ENCODE assay signal across 20 cellular contexts in genomic region chr6:83735461-83735860, GRCh38. TPM values are rescaled to one million over a fixed set of nuclear protein-coding genes. Genes with fewer than 3 reads are reported as not detected.
DNase-seq lines count a peak whose midpoint lies in the region; ATAC-seq, FAIRE-seq and TF ChIP-seq lines count a peak whose summit lies in the region.
"Had no signal": no experiment of that assay in that cellular context is flagged by ENCODE, and none has a peak within 500 bp of the region (broad histone marks: within the 10 kb centered on the region; RNA-seq: fewer than 3 reads in every experiment).

No MANE protein-coding gene starts in this region.

- TF ChIP-seq CTCF in MCF 10A (IDR thresholded peaks at IDR 0.05; ENCODE audit: unreplicated experiment) (no peak), breast epithelium (IDR thresholded peaks at IDR 0.05) (no peak), pancreas (IDR thresholded peaks at IDR 0.05) (no peak)

- H3K27ac ChIP-seq in breast epithelium (no peak overlapping the region), pancreas (no peak overlapping the region)
- H3K27ac ChIP-seq: 22Rv1, C4-2B had no signal

- H3K4me3 Mint-ChIP-seq in MCF 10A (ENCODE audit: unreplicated experiment): no peak overlapping the region
- H3K4me3 Mint-ChIP-seq in activated T-helper 2 cell treated with anti-CD3 and anti-CD28 coated beads, Interferon-gamma antibody, Interleukin-2, Interleukin-4, amounts not matched to agents 10 μg/mL and 5 μg/mL and 100 μg/mL, durations not matched to agents 14 hours and 24 hours and 36 hours (ENCODE audit: low read depth): no peak overlapping the region
- H3K4me3 Mint-ChIP-seq: CD4-positive, alpha-beta T cell; H9 had no signal

- no TSS peak for BruUV-seq in MCF 10A (replicated peaks; lab: Mats Ljungman, UMichigan)

- intact Hi-C loops in MCF 10A (cut with micrococcal nuclease): no loop called here
- intact Hi-C loops in breast epithelium (cut with DNase I; ENCODE audit: low total_unique reads): no loop called here
- intact Hi-C loops in activated T-helper 2 cell treated with anti-CD3 and anti-CD28 coated beads, Interferon-gamma antibody, Interleukin-2, Interleukin-4, amounts not matched to agents 10 μg/mL and 5 μg/mL and 100 μg/mL, durations not matched to agents 14 hours and 24 hours and 36 hours (cut with micrococcal nuclease): no loop called here
- intact Hi-C loops in pancreas (cut with DNase I): no loop called here

- DNase-seq in MCF 10A (ENCODE audit: unreplicated experiment): peak; percentile 52
- no peak for DNase-seq in breast epithelium (ENCODE audit: low spot score in 2 of 2)
- DNase-seq in EH (ENCODE audit: low read depth): peak; percentile 0
- DNase-seq in fibroblast of gingiva (ENCODE audit: low read depth): peak; percentile 29
- peak; percentile 12 for DNase-seq in superior temporal gyrus (ENCODE audit: extremely low spot score)
- DNase-seq in activated T-helper 2 cell treated with anti-CD3 and anti-CD28 coated beads, Interferon-gamma antibody, Interleukin-2, Interleukin-4, amounts not matched to agents 10 μg/mL and 5 μg/mL and 100 μg/mL, durations not matched to agents 14 hours and 24 hours and 36 hours (ENCODE audit: low spot score): no peak
- DNase-seq in pancreas: no peak
- DNase-seq: CD4-positive, alpha-beta T cell; DND-41; GDM1; H9; KG1 had no signal

- H3K9me3 ChIP-seq in breast epithelium (no peaks in the 10 kb centered on the region), pancreas (no peaks in the 10 kb centered on the region)

- no peak for TF ChIP-seq POLR2A in breast epithelium (IDR thresholded peaks at IDR 0.05)

- CTCF ChIA-PET in MCF 10A (lab: Yijun Ruan, JAX): no interaction called here

- WGBS in pancreas, 2 donors: 34 to 58% methylated on average over 3 of the region's 3 CpGs

- H3K27me3 ChIP-seq in breast epithelium (no peaks in the 10 kb centered on the region), pancreas (no peaks in the 10 kb centered on the region)

- H3K4me1 ChIP-seq in breast epithelium (no peaks in the 10 kb centered on the region), pancreas (no peaks in the 10 kb centered on the region)

- no peak for FAIRE-seq in pancreas (lab: Jason Lieb, UNC)
- FAIRE-seq: GM12892, GM18507, H1 had no signal

- peaks cover 8% of the 10 kb centered on the region for H3K4me1 Mint-ChIP-seq in MCF 10A (ENCODE audit: insufficient read depth, unreplicated experiment)
- H3K4me1 Mint-ChIP-seq in activated T-helper 2 cell treated with anti-CD3 and anti-CD28 coated beads, Interferon-gamma antibody, Interleukin-2, Interleukin-4, amounts not matched to agents 10 μg/mL and 5 μg/mL and 100 μg/mL, durations not matched to agents 14 hours and 24 hours and 36 hours (ENCODE audit: low read depth): no peaks in the 10 kb centered on the region
- H3K4me1 Mint-ChIP-seq: H9 had no signal

- no peaks in the 10 kb centered on the region for H3K36me3 Mint-ChIP-seq in MCF 10A (ENCODE audit: insufficient read depth, unreplicated experiment)
- no peaks in the 10 kb centered on the region for H3K36me3 Mint-ChIP-seq in activated T-helper 2 cell treated with anti-CD3 and anti-CD28 coated beads, Interferon-gamma antibody, Interleukin-2, Interleukin-4, amounts not matched to agents 10 μg/mL and 5 μg/mL and 100 μg/mL, durations not matched to agents 14 hours and 24 hours and 36 hours (ENCODE audit: low read depth)

- H3K4me3 ChIP-seq in breast epithelium: no peak overlapping the region
- no peak overlapping the region for H3K4me3 ChIP-seq in pancreas

- no peaks in the 10 kb centered on the region for H3K9me3 Mint-ChIP-seq in MCF 10A (ENCODE audit: unreplicated experiment)
- no peaks in the 10 kb centered on the region for H3K9me3 Mint-ChIP-seq in activated T-helper 2 cell treated with anti-CD3 and anti-CD28 coated beads, Interferon-gamma antibody, Interleukin-2, Interleukin-4, amounts not matched to agents 10 μg/mL and 5 μg/mL and 100 μg/mL, durations not matched to agents 14 hours and 24 hours and 36 hours

- H3K36me3 ChIP-seq in breast epithelium (no peaks in the 10 kb centered on the region), pancreas (no peaks in the 10 kb centered on the region)

- POLR2A ChIA-PET in MCF 10A (lab: Yijun Ruan, JAX): no interaction called here

- H3K27me3 Mint-ChIP-seq in MCF 10A (ENCODE audit: insufficient read depth, unreplicated experiment): peaks cover 28% of the 10 kb centered on the region
- H3K27me3 Mint-ChIP-seq in activated T-helper 2 cell treated with anti-CD3 and anti-CD28 coated beads, Interferon-gamma antibody, Interleukin-2, Interleukin-4, amounts not matched to agents 10 μg/mL and 5 μg/mL and 100 μg/mL, durations not matched to agents 14 hours and 24 hours and 36 hours (ENCODE audit: low read depth): no peaks in the 10 kb centered on the region
- H3K27me3 Mint-ChIP-seq: CD4-positive, alpha-beta T cell had no signal

- H3K27ac Mint-ChIP-seq in MCF 10A (ENCODE audit: low read depth, unreplicated experiment): no peak overlapping the region
- no peak overlapping the region for H3K27ac Mint-ChIP-seq in activated T-helper 2 cell treated with anti-CD3 and anti-CD28 coated beads, Interferon-gamma antibody, Interleukin-2, Interleukin-4, amounts not matched to agents 10 μg/mL and 5 μg/mL and 100 μg/mL, durations not matched to agents 14 hours and 24 hours and 36 hours
- H3K27ac Mint-ChIP-seq: CD4-positive, alpha-beta T cell; H9 had no signal

- ATAC-seq in HG03095 (IDR thresholded peaks at IDR 0.05; ENCODE audit: unreplicated experiment): no peak
- no peak for ATAC-seq in pancreas

RNA-seq across cellular contexts. Expression of gene SNAP91, which starts 26.6 kb away (rescaled TPM):
- total RNA-seq in MCF 10A (2022) (not detected in 2 replicates), breast epithelium (1 to 10 TPM in 1 of 3 donors, under 1 TPM in 1, not detected in 1; 0.66 to 3.2 TPM), pancreas (1 to 10 TPM in 3 of 6 donors, under 1 TPM in 3; 0.51 to 2.3 (median 1.3) TPM)
- total RNA-seq in activated T-helper 2 cell treated with anti-CD3 and anti-CD28 coated beads, Interferon-gamma antibody, Interleukin-2, Interleukin-4, amounts not matched to agents 10 μg/mL and 5 μg/mL and 100 μg/mL, durations not matched to agents 14 hours and 24 hours and 36 hours: not detected in 2 replicates
- polyA plus RNA-seq in pancreas: 1 to 10 TPM; 1.9 to 8.8 TPM
- total RNA-seq: CD4-positive, alpha-beta T cell; HT-29 had no signal
- polyA plus RNA-seq: BJ had no signal

Comparison
In these comparisons a context has a peak if more than half of its experiments do, and no peak if none do; other contexts are left out.
1. DNase-seq: peak in MCF 10A (single experiment), EH (single experiment), fibroblast of gingiva (single experiment) and superior temporal gyrus (single experiment); none in breast epithelium (0 of 2), activated T-helper 2 cell treated with anti-CD3 and anti-CD28 coated beads, Interferon-gamma antibody, Interleukin-2, Interleukin-4, amounts not matched to agents 10 μg/mL and 5 μg/mL and 100 μg/mL, durations not matched to agents 14 hours and 24 hours and 36 hours (single experiment) and pancreas (0 of 6).